Comparison of ENCODE assay signal across 20 cellular contexts in genomic region chr10:21130683-21131442, GRCh38.
"Had no signal": no experiment of that assay in that cellular context is flagged by ENCODE, and none has a peak within 500 bp of the region (broad histone marks: within the 10 kb centered on the region; RNA-seq: fewer than 3 reads in every experiment).

No MANE protein-coding gene starts in this region.

- H3K4me1 ChIP-seq: adrenal gland had no signal

- H3K27me3 ChIP-seq: adrenal gland had no signal

- H3K4me3 ChIP-seq: adrenal gland had no signal

- DNase-seq: activated CD4-positive, alpha-beta T cell treated with anti-CD3 and anti-CD28 coated beads for 48 hours; activated CD4-positive, alpha-beta T cell treated with anti-CD3 and anti-CD28 coated beads, Interleukin-2, amount 50 U/mL, for 4 hours; activated CD4-positive, CD25-positive, alpha-beta regulatory T cell treated with anti-CD3 and anti-CD28 coated beads, Interleukin-2, amount 50 U/mL, for 72 hours; activated CD8-positive, alpha-beta memory T cell treated with anti-CD3 and anti-CD28 coated beads, Interleukin-2, amount 50 U/mL, for 48 hours; activated CD8-positive, alpha-beta T cell treated with anti-CD3 and anti-CD28 coated beads, Interleukin-2, amount 10 ng/mL, durations not matched to agents 7 days and 5 days; activated naive CD4-positive, alpha-beta T cell treated with anti-CD3 and anti-CD28 coated beads, Interleukin-2, amount 50 U/mL, for 16 hours; activated naive CD8-positive, alpha-beta T cell treated with anti-CD3 and anti-CD28 coated beads, Interleukin-2, amount 10 ng/mL, durations not matched to agents 7 days and 5 days; activated T-cell treated with anti-CD3 and anti-CD28 coated beads, Interleukin-2, amount 50 U/mL, for 1 hour; adrenal gland; anterior cingulate cortex; caudate nucleus; NCI-H1092; NCI-H1417; NCI-H2029; NCI-H2107; NCI-H526 treated with DMSO at 0.1 percent for 48 hours; NCI-H82; SIG-M5; T-helper 17 cell; T-helper 9 cell had no signal

- H3K36me3 ChIP-seq: adrenal gland had no signal

- H3K27ac ChIP-seq: adrenal gland had no signal

- H3K9me3 ChIP-seq: adrenal gland had no signal

- ATAC-seq: activated CD8-positive, alpha-beta T cell treated with anti-CD3 and anti-CD28 coated beads, Interleukin-2, amount 10 ng/mL, durations not matched to agents 7 days and 5 days; T-helper 17 cell had no signal
